1 cellular context compared by ENCODE assay signal in the genomic region with DNA sequence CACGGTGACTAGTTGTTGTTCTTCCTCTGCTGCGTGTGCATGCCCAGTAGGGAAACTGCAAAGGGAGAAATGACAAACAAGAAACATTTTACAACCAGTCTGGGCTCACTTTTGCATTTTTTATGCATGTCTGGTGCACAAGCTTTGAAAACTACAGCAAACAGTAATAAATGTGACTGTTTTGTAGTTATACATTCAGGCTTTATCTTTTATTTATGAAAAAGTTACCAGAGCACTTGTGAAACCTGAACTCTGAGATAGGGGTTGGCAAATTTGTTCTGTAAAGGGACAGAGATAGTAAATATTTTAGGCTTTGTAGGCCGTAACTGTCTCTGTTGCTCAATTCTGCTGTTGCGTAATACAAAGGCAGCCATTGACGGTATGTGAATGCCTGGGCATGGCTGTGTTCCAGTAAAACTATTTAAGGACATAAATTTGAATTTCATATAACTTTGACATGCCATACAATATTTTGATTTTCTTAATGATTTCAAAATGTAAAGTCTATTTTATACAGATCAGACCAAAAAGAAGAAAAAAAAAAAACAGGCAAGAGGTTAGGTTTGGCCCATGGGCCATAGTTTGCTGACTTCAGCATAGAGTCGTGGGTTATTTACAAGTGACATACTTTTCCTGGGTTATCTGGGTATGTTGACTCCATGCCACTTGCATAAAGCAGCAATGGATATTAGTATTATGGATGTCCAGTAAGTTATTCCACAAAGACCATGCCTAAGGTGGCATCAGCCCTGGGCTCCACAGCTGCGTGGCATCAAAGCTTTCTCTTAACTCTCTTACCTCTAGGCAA.
TF ChIP-seq lines count a peak whose summit lies in the region.

No MANE protein-coding gene starts in this region.

TF ChIP-seq in HepG2, 621 proteins besides CTCF, POLR2A, EP300 and RAD21 (continued from another document and continues in another):
- TF ChIP-seq, protein P1, sequence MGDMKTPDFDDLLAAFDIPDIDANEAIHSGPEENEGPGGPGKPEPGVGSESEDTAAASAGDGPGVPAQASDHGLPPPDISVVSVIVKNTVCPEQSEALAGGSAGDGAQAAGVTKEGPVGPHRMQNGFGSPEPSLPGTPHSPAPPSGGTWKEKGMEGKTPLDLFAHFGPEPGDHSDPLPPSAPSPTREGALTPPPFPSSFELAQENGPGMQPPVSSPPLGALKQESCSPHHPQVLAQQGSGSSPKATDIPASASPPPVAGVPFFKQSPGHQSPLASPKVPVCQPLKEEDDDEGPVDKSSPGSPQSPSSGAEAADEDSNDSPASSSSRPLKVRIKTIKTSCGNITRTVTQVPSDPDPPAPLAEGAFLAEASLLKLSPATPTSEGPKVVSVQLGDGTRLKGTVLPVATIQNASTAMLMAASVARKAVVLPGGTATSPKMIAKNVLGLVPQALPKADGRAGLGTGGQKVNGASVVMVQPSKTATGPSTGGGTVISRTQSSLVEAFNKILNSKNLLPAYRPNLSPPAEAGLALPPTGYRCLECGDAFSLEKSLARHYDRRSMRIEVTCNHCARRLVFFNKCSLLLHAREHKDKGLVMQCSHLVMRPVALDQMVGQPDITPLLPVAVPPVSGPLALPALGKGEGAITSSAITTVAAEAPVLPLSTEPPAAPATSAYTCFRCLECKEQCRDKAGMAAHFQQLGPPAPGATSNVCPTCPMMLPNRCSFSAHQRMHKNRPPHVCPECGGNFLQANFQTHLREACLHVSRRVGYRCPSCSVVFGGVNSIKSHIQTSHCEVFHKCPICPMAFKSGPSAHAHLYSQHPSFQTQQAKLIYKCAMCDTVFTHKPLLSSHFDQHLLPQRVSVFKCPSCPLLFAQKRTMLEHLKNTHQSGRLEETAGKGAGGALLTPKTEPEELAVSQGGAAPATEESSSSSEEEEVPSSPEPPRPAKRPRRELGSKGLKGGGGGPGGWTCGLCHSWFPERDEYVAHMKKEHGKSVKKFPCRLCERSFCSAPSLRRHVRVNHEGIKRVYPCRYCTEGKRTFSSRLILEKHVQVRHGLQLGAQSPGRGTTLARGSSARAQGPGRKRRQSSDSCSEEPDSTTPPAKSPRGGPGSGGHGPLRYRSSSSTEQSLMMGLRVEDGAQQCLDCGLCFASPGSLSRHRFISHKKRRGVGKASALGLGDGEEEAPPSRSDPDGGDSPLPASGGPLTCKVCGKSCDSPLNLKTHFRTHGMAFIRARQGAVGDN (CRISPR knock-in tag; IDR thresholded peaks at IDR 0.05) = no peak
- TF ChIP-seq TRIM22 (IDR thresholded peaks at IDR 0.05) (no peak), POLR2AphosphoS5 (IDR thresholded peaks at IDR 0.05; ENCODE audit: low read depth, low read length) (peak; percentile 33; the same call in 1 of the 2 replicates), KDM4B (CRISPR knock-in tag; IDR thresholded peaks at IDR 0.05) (peak; percentile 97), HNF1A (IDR thresholded peaks at IDR 0.05; ENCODE audit: low read depth) (peak; percentile 80), HNF1A (CRISPR knock-in tag; IDR thresholded peaks at IDR 0.05; ENCODE audit: borderline replicate concordance) (peak; percentile 88; the same call in 1 of the 2 replicates), ZNF619 (CRISPR knock-in tag; IDR thresholded peaks at IDR 0.05) (no peak), ZNF264 (CRISPR knock-in tag; IDR thresholded peaks at IDR 0.05) (peak; percentile 96), FOSL1 (CRISPR knock-in tag; IDR thresholded peaks at IDR 0.05; ENCODE audit: borderline replicate concordance) (peak; percentile 27; the same call in 1 of the 2 replicates), ZNF569 (CRISPR knock-in tag; IDR thresholded peaks at IDR 0.05; ENCODE audit: borderline replicate concordance) (no peak), ISX (CRISPR knock-in tag; conservative IDR thresholded peaks at IDR 0.05) (0 out of 2 replicates have a peak, but pooled peaks have one; percentile 73), HMGXB3 (CRISPR knock-in tag; IDR thresholded peaks at IDR 0.05; ENCODE audit: borderline replicate concordance) (peak; percentile 72; the same call in 1 of the 2 replicates), SP4 (CRISPR knock-in tag; IDR thresholded peaks at IDR 0.05) (no peak), PHF20 (CRISPR knock-in tag; IDR thresholded peaks at IDR 0.05) (peak; percentile 25; the same call in 1 of the 2 replicates), EEA1 (CRISPR knock-in tag; IDR thresholded peaks at IDR 0.05; ENCODE audit: borderline replicate concordance) (no peak), ZNF572 (CRISPR knock-in tag; IDR thresholded peaks at IDR 0.05) (no peak), NFE2L1 (CRISPR knock-in tag; IDR thresholded peaks at IDR 0.05; ENCODE audit: borderline replicate concordance) (no peak), ZBTB1 (CRISPR knock-in tag; IDR thresholded peaks at IDR 0.05; ENCODE audit: borderline replicate concordance) (no peak), FOXA1 (IDR thresholded peaks at IDR 0.05) (no peak), FOXA1 (CRISPR knock-in tag; IDR thresholded peaks at IDR 0.05) (peak; percentile 50), IKZF1 (IDR thresholded peaks at IDR 0.05) (no peak), SIN3A (IDR thresholded peaks at IDR 0.05; ENCODE audit: borderline replicate concordance, low read depth, low read length) (peak; percentile 65; the same call in 1 of the 2 replicates), ZNF124 (CRISPR knock-in tag; IDR thresholded peaks at IDR 0.05) (peak; percentile 90; the same call in 1 of the 2 replicates), ZNF468 (CRISPR knock-in tag; IDR thresholded peaks at IDR 0.05) (no peak), ZKSCAN8 (CRISPR knock-in tag; IDR thresholded peaks at IDR 0.05; ENCODE audit: borderline replicate concordance) (peak; percentile 75; the same call in 1 of the 2 replicates), ZBED4 (CRISPR knock-in tag; IDR thresholded peaks at IDR 0.05; ENCODE audit: borderline replicate concordance) (peak; percentile 66; the same call in 1 of the 2 replicates), THAP8 (CRISPR knock-in tag; IDR thresholded peaks at IDR 0.05; ENCODE audit: borderline replicate concordance) (no peak), ZNF546 (CRISPR knock-in tag; conservative IDR thresholded peaks at IDR 0.05) (no peak), THAP11 (CRISPR knock-in tag; IDR thresholded peaks at IDR 0.05) (peak; percentile 88), ZNF570 (CRISPR knock-in tag; IDR thresholded peaks at IDR 0.05; ENCODE audit: borderline replicate concordance) (no peak)
- TF ChIP-seq, protein P2, sequence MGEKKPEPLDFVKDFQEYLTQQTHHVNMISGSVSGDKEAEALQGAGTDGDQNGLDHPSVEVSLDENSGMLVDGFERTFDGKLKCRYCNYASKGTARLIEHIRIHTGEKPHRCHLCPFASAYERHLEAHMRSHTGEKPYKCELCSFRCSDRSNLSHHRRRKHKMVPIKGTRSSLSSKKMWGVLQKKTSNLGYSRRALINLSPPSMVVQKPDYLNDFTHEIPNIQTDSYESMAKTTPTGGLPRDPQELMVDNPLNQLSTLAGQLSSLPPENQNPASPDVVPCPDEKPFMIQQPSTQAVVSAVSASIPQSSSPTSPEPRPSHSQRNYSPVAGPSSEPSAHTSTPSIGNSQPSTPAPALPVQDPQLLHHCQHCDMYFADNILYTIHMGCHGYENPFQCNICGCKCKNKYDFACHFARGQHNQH (CRISPR knock-in tag; IDR thresholded peaks at IDR 0.05) = peak; percentile 88
